Comparison of ENCODE assay signal across 30 cellular contexts in the genomic region with DNA sequence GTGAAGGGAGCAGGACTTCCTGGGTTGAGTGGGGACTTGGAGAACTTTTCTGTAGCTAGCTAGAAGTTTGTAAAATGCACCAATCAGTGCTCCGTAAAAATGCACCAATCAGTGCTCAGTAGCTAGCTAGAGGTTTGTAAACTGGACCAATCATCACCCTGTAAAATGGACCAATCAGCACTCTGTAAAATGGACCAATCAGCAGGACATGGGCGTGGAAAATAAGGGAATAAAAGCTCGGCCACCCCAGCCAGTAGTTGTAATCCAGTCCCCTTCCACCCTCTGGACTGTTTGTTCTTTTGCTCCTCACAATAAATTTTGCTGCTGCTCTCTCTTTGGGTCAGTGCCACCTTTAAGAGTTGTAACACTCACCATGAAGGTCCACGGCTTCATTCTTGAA. TPM values are rescaled to one million over a fixed set of nuclear protein-coding genes. Genes with fewer than 3 reads are reported as not detected.
"Had no signal": no experiment of that assay in that cellular context is flagged by ENCODE, and none has a peak within 500 bp of the region (broad histone marks: within the 10 kb centered on the region; RNA-seq: fewer than 3 reads in every experiment).

No MANE protein-coding gene starts in this region.

- H3K4me1 ChIP-seq: SJSA1 had no signal

- FAIRE-seq: HepG2, RCC 7860 had no signal

- H2AFZ ChIP-seq: PC-9 had no signal

- DNase-seq: IMR-90; Kasumi-1; MM.1S; NCI-H1048; NCI-H1105; NCI-H1417; NCI-H1436 treated with DMSO at 0.1 percent for 48 hours; NCI-H1694 treated with DMSO at 0.1 percent for 48 hours; NCI-H1930; NCI-H2081; NCI-H2107; NCI-H2227 treated with DMSO at 0.1 percent for 48 hours; NCI-H524; NCI-H69; NCI-H774; NK-92 treated with Interleukin-12 subunit alpha and Interleukin-12 subunit beta, amount 100 ng/mL, for 24 hours; OCI-M1; PC-9; Right ventricle myocardium superior; RPMI8226; SIG-M5 had no signal

- H3K27ac ChIP-seq: KMS-11, PC-9, SJSA1, SK-N-MC had no signal

- H3K9ac ChIP-seq: KMS-11 had no signal

- H3K9me3 ChIP-seq: SJSA1 had no signal

- H3K27me3 ChIP-seq: SJSA1 had no signal

- ATAC-seq: HepG2 had no signal

- H3K4me3 ChIP-seq: PC-9, SJSA1, SK-N-MC had no signal

- H3K36me3 ChIP-seq: SJSA1 had no signal

- H3K4me2 ChIP-seq: KMS-11, PC-9 had no signal

RNA-seq across cellular contexts. Expression of a gene that starts 29.5 kb away (rescaled TPM):
- total RNA-seq: HepG2; HT-29; IMR-90; M059J; NCI-H460; PC-9; Right ventricle myocardium superior; SJSA1; T-helper 1 cell treated with Interleukin-12 subunit alpha and Interleukin-12 subunit beta and Interleukin-4 antibody, amounts not matched to agents 30 ng/mL and 1 ng/mL, for 36 hours had no signal
- polyA plus RNA-seq: HepG2 had no signal
